13 cellular contexts compared by ENCODE assay signal in the genomic region with DNA sequence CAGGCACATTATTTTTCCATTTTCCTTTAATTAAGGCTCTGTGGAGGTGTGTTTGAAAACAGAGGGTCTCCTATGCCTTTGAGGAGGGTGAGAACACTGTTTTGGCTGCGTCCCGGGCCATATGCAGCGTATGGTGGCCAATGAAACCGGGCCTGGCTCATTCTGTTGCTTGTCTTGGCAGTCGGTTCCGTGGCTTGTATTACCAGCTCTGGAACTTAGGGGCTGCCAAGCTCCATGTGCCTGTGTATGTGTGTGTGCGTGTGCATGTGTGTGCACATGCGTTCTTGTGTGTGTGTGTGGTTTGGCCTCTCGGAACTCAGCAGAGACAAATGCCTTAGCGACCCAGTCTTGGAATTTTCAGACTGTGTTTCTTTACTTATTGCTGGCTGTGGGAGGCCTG. TPM values are rescaled to one million over a fixed set of nuclear protein-coding genes. Genes with fewer than 3 reads are reported as not detected.
DNase-seq lines count a peak whose midpoint lies in the region; ATAC-seq and TF ChIP-seq lines count a peak whose summit lies in the region.
"Had no signal": no experiment of that assay in that cellular context is flagged by ENCODE, and none has a peak within 500 bp of the region (broad histone marks: within the 10 kb centered on the region; RNA-seq: fewer than 3 reads in every experiment).

No MANE protein-coding gene starts in this region.

- POLR2A ChIA-PET in AG04450 (lab: Yijun Ruan, JAX): interaction anchor here (1.6 to 2.6 kb wide), 2 partner anchors 10 to 23 kb away, joined by 8 to 16 read pairs; no protein-coding TSS in a partner anchor

- no peaks in the 10 kb centered on the region for H3K9me3 ChIP-seq in AG04450 (ENCODE audit: control insufficient read depth, insufficient read depth, low read length)
- no peaks in the 10 kb centered on the region for H3K9me3 ChIP-seq in OCI-LY1 (ENCODE audit: low read length)
- no peaks in the 10 kb centered on the region for H3K9me3 ChIP-seq in fibroblast of lung (ENCODE audit: control insufficient read depth, insufficient read depth, low read depth, low read length)
- H3K9me3 ChIP-seq in neutrophil: no peaks in the 10 kb centered on the region

- no peak for TF ChIP-seq CTCF in AG04450 (IDR thresholded peaks at IDR 0.05; ENCODE audit: low read depth, low read length)
- TF ChIP-seq CTCF in OCI-LY1 (IDR thresholded peaks at IDR 0.05; ENCODE audit: low read length): peak; percentile 6; the same call in 1 of the 2 replicates
- peak in 1 of 2 donors; percentile 26 for TF ChIP-seq CTCF in fibroblast of lung (conservative IDR thresholded peaks at IDR 0.05 in 1 of 2, IDR thresholded peaks at IDR 0.05 in 1 of 2; ENCODE audit: low read depth in 1 of 2, low read length in 2 of 2)
- TF ChIP-seq CTCF in neutrophil (IDR thresholded peaks at IDR 0.05): no peak

- peaks cover 70% of the 10 kb centered on the region for H3K4me1 ChIP-seq in OCI-LY1 (ENCODE audit: insufficient read depth, low read length, severe bottlenecking)
- H3K4me1 ChIP-seq in fibroblast of lung (ENCODE audit: control insufficient read depth, extremely low read depth, insufficient read depth, low read length): peaks cover 6% of the 10 kb centered on the region
- H3K4me1 ChIP-seq in neutrophil (ENCODE audit: control insufficient read depth in 1 of 2, insufficient read depth in 1 of 2, low read depth in 1 of 2, low read length in 1 of 2): peaks cover 51 to 64% of the 10 kb centered on the region in 2 experiments

- CTCF ChIA-PET in AG04450 (lab: Charles Lee): interaction anchor here (2.2 to 2.7 kb wide), 2 partner anchors 10 to 58 kb away, joined by 7 to 14 read pairs; no protein-coding TSS in a partner anchor

- H3K9ac ChIP-seq in OCI-LY1 (ENCODE audit: low read length) (peak overlapping the region; percentile 91; the same call in 1 of the 2 replicates), fibroblast of lung (ENCODE audit: insufficient read depth, low read length) (no peak overlapping the region)

- H3K4me2 ChIP-seq in OCI-LY1 (ENCODE audit: low read length) (peak overlapping the region; percentile 71), fibroblast of lung (ENCODE audit: extremely low read depth, insufficient read depth, low read length) (peak overlapping the region; percentile 92)

- ATAC-seq in GM18873 (IDR thresholded peaks at IDR 0.05; ENCODE audit: low FRiP score, unreplicated experiment) (no peak), GM21576 (IDR thresholded peaks at IDR 0.05; ENCODE audit: unreplicated experiment) (no peak), HG02678 (IDR thresholded peaks at IDR 0.05; ENCODE audit: unreplicated experiment) (no peak)

- DNase-seq in AG04450 (ENCODE audit: low read depth, low spot score) (no peak), fibroblast of lung (ENCODE audit: low read depth in 2 of 2) (peak; percentile 50 to 80), NCI-H2107 treated with DMSO at 0.1 percent for 48 hours (lab: John Stamatoyannopoulos, UW; ENCODE audit: unreplicated experiment) (no peak)
- DNase-seq: activated gamma-delta T cell treated with Interleukin-2 at 50 U/mL for 16 hours; CD4-positive, CD25-positive, alpha-beta regulatory T cell; foreskin melanocyte; NCI-H524; stimulated activated CD8-positive, alpha-beta memory T cell treated with anti-CD3 and anti-CD28 coated beads, Interleukin-4, amount 100 ng/mL, for 48 hours had no signal

- peaks cover 40% of the 10 kb centered on the region for H3K36me3 ChIP-seq in OCI-LY1 (ENCODE audit: insufficient read depth, low read length)
- H3K36me3 ChIP-seq in fibroblast of lung (ENCODE audit: control insufficient read depth, insufficient read depth, low read length): peaks cover 10% of the 10 kb centered on the region
- peaks cover 37% of the 10 kb centered on the region for H3K36me3 ChIP-seq in neutrophil

- H3F3A ChIP-seq in OCI-LY1 (ENCODE audit: insufficient read depth, low read length): no peaks in the 10 kb centered on the region

- H2AFZ ChIP-seq in OCI-LY1 (ENCODE audit: low read length): no peak overlapping the region
- H2AFZ ChIP-seq in fibroblast of lung (ENCODE audit: low read length): no peak overlapping the region

- no peaks in the 10 kb centered on the region for H3K27me3 ChIP-seq in AG04450 (ENCODE audit: control insufficient read depth, insufficient read depth, low read length)
- no peaks in the 10 kb centered on the region for H3K27me3 ChIP-seq in OCI-LY1 (ENCODE audit: insufficient read depth, low read length)
- no peaks in the 10 kb centered on the region for H3K27me3 ChIP-seq in fibroblast of lung (ENCODE audit: control insufficient read depth, insufficient read depth, low read length)
- no peaks in the 10 kb centered on the region for H3K27me3 ChIP-seq in neutrophil

- no peaks in the 10 kb centered on the region for H3K9me2 ChIP-seq in OCI-LY1 (ENCODE audit: low read depth, low read length)

- H3K4me3 ChIP-seq in AG04450 (ENCODE audit: low read depth, low read length) (peak overlapping the region; percentile 79), OCI-LY1 (ENCODE audit: low read depth, low read length, poor library complexity, severe bottlenecking) (peak overlapping the region; percentile 84), fibroblast of lung (replicated peaks in 1 of 4; ENCODE audit: control extremely low read depth in 1 of 4, insufficient read depth in 1 of 4, low read depth in 3 of 4, low read length in 4 of 4) (peak overlapping the region; percentile 34 to 85 (median 58)), neutrophil (ENCODE audit: low read depth in 1 of 2, low read length in 1 of 2) (peak overlapping the region; percentile 81)

- H3K27ac ChIP-seq in AG04450 (ENCODE audit: low read depth, low read length) (no peak overlapping the region), OCI-LY1 (ENCODE audit: low read depth, low read length, poor library complexity, severe bottlenecking) (peak overlapping the region; percentile 84), fibroblast of lung (ENCODE audit: insufficient read depth, low read length) (peak overlapping the region; percentile 24), neutrophil (peak overlapping the region; percentile 96)

- H4K20me1 ChIP-seq in OCI-LY1 (ENCODE audit: insufficient read depth, low read length): no peaks in the 10 kb centered on the region
- H4K20me1 ChIP-seq in fibroblast of lung (ENCODE audit: control insufficient read depth, extremely low read depth, insufficient read depth, low read length): no peaks in the 10 kb centered on the region

- peaks cover 24% of the 10 kb centered on the region for H3K79me2 ChIP-seq in OCI-LY1 (ENCODE audit: insufficient read depth, low read length)
- peaks cover 32% of the 10 kb centered on the region for H3K79me2 ChIP-seq in fibroblast of lung (ENCODE audit: control insufficient read depth, insufficient read depth, low read length)

RNA-seq across cellular contexts. Expression of a gene that starts 2.7 kb away (rescaled TPM):
- polyA plus RNA-seq in AG04450 (2011; rRNA removed) (46.5 and 49.1 TPM in 2 replicates), fibroblast of lung (32.4 and 40.8 TPM in 2 replicates)
- polyA minus RNA-seq in AG04450 (2011; rRNA and poly(A)+ RNA removed): 27.6 and 33.1 TPM in 2 replicates
- 86.3 and 95.3 TPM in 2 replicates for total RNA-seq in fibroblast of lung
- polyA plus RNA-seq in fibroblast of lung (2012): 34.5 and 39.1 TPM in 2 replicates
- polyA minus RNA-seq in fibroblast of lung (ENCODE audit: low replicate concordance): 8.0 and 9.8 TPM in 2 replicates

Comparison
In these comparisons a context has a peak if more than half of its experiments do, and no peak if none do; other contexts are left out.
1. DNase-seq: peak in fibroblast of lung (2 of 2); none in AG04450 (single experiment) and NCI-H2107 treated with DMSO at 0.1 percent for 48 hours (single experiment).
2. Peak in every context shown above with its lines, with median percentiles within 50 percentile points of each other: H3K4me3 ChIP-seq.